In the genomic region with DNA sequence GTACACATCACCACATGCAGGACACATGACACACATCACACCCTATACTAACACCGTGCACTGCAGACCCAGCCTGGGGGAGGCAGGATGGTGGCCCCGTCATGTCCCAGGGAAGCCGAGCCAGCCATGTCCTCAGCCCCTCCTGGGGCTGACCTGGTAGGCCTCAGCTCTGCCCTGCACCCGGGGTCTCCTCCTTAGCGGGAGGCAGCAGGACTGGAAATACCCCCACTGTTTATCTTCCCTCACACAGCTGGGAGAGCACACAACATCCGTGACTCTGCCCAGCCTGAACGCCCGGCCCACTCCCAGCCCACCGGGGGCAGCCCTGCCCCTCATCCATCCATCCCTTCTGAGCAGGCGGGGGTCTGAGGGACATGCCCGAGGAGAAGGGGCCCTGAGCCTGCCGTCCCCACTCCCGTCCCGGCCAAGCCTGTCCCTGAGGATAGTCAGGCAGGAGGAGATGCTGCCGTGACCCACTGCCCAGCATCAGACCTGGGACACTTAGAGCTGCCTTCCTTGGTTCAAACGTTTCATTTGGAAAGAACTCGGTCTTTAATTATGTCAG, we compare ENCODE assay signal across 21 cellular contexts.
A peak's percentile ranks its signal among the peaks of the same experiment; 100 is the strongest.
DNase-seq lines count a peak whose midpoint lies in the region; ATAC-seq and TF ChIP-seq lines count a peak whose summit lies in the region.
"Had no signal": no experiment of that assay in that cellular context is flagged by ENCODE, and none has a peak within 500 bp of the region (broad histone marks: within the 10 kb centered on the region; RNA-seq: fewer than 3 reads in every experiment).

No MANE protein-coding gene starts in this region.

- intact Hi-C loops in Right ventricle myocardium superior (cut with DNase I): no loop called here
- intact Hi-C loops in heart right ventricle (cut with DNase I): no loop called here
- intact Hi-C loops in lower lobe of right lung (cut with DNase I): no loop called here
- intact Hi-C loops in spleen (cut with DNase I; ENCODE audit: low total_unique reads): no loop called here

- no peaks in the 10 kb centered on the region for H3K36me3 ChIP-seq in heart right ventricle
- H3K36me3 ChIP-seq in RWPE2 (ENCODE audit: low read depth): no peaks in the 10 kb centered on the region
- no peaks in the 10 kb centered on the region for H3K36me3 ChIP-seq in lower lobe of right lung
- H3K36me3 ChIP-seq in spleen: no peaks in the 10 kb centered on the region

- TF ChIP-seq CTCF in heart right ventricle (IDR thresholded peaks at IDR 0.05) (no peak), RWPE2 (IDR thresholded peaks at IDR 0.05; ENCODE audit: poor library complexity, severe bottlenecking) (no peak), lower lobe of right lung (IDR thresholded peaks at IDR 0.05) (no peak), spleen (IDR thresholded peaks at IDR 0.05 in 8 of 11, conservative IDR thresholded peaks at IDR 0.05 in 3 of 11) (no peak)

- no peaks in the 10 kb centered on the region for H3K9me3 ChIP-seq in heart right ventricle
- no peaks in the 10 kb centered on the region for H3K9me3 ChIP-seq in RWPE2 (ENCODE audit: severe bottlenecking)
- no peaks in the 10 kb centered on the region for H3K9me3 ChIP-seq in lower lobe of right lung
- no peaks in the 10 kb centered on the region for H3K9me3 ChIP-seq in spleen

- H3K4me1 ChIP-seq in heart right ventricle (no peaks in the 10 kb centered on the region), RWPE2 (ENCODE audit: insufficient read depth, poor library complexity, severe bottlenecking) (no peaks in the 10 kb centered on the region), lower lobe of right lung (no peaks in the 10 kb centered on the region), spleen (no peaks in the 10 kb centered on the region)

- no peak overlapping the region for H3K4me3 ChIP-seq in heart right ventricle
- H3K4me3 ChIP-seq in RWPE2 (ENCODE audit: severe bottlenecking): no peak overlapping the region
- H3K4me3 ChIP-seq in lower lobe of right lung: no peak overlapping the region
- no peak overlapping the region for H3K4me3 ChIP-seq in spleen
- H3K4me3 ChIP-seq: GM12878, K562 had no signal

- H3K27ac ChIP-seq in heart right ventricle (no peak overlapping the region), RWPE2 (ENCODE audit: poor library complexity, severe bottlenecking) (no peak overlapping the region), lower lobe of right lung (no peak overlapping the region), spleen (no peak overlapping the region)

- TF ChIP-seq POLR2A in spleen (IDR thresholded peaks at IDR 0.05): no peak

- WGBS in heart right ventricle, 2 donors: 66 to 72% methylated on average over 17 of the region's 17 CpGs
- 68 to 78% (median 74%) methylated on average over 13 to 17 of the region's 17 CpGs for WGBS in spleen, 5 donors

- ATAC-seq in Right ventricle myocardium superior (ENCODE audit: poor library complexity) (no peak), heart right ventricle (no peak), RWPE2 (ENCODE audit: low read depth) (no peak), lower lobe of right lung (no peak)
- ATAC-seq: CD8-positive, alpha-beta T cell; GM12878; K562 had no signal

- H3K27me3 ChIP-seq in heart right ventricle (peaks cover 0 to 26% (median 11%) of the 10 kb centered on the region in 7 donors), RWPE2 (ENCODE audit: insufficient read depth, poor library complexity, severe bottlenecking) (no peaks in the 10 kb centered on the region), lower lobe of right lung (ENCODE audit: low read depth) (peaks cover 18% of the 10 kb centered on the region), spleen (replicated peaks in 1 of 7) (peaks cover 0 to 28% (median 0%) of the 10 kb centered on the region in 7 donors)

- DNase-seq in Right ventricle myocardium superior (peak; percentile 17), heart right ventricle (no peak), RWPE2 (ENCODE audit: low spot score) (peak; percentile 15), lower lobe of right lung (peak; percentile 19), spleen (peak; percentile 65), NCI-H1092 treated with DMSO at 0.1 percent for 48 hours (lab: John Stamatoyannopoulos, UW) (no peak), dermis blood vessel endothelial cell (no peak), LoVo (ENCODE audit: low spot score) (no peak)
- DNase-seq: AML-193; C1 segment of cervical spinal cord; CD8-positive, alpha-beta T cell; DND-41; NCI-H1092; NCI-H1436 treated with DMSO at 0.1 percent for 48 hours; NCI-H2029; NCI-H226; NCI-H510A treated with DMSO at 0.1 percent for 48 hours; NCI-H748 treated with DMSO at 0.1 percent for 48 hours; NK-92 treated with Interleukin-12 subunit alpha and Interleukin-12 subunit beta, amount 100 ng/mL, for 24 hours had no signal

Comparison
In these comparisons a context has a peak if more than half of its experiments do, and no peak if none do; other contexts are left out.
1. DNase-seq: peak in Right ventricle myocardium superior (single experiment), RWPE2 (single experiment), lower lobe of right lung (single experiment) and spleen (single experiment); none in heart right ventricle (0 of 2), NCI-H1092 treated with DMSO at 0.1 percent for 48 hours (single experiment), dermis blood vessel endothelial cell (single experiment) and LoVo (single experiment).